Comparison of ENCODE assay signal across 7 cellular contexts in the genomic region with DNA sequence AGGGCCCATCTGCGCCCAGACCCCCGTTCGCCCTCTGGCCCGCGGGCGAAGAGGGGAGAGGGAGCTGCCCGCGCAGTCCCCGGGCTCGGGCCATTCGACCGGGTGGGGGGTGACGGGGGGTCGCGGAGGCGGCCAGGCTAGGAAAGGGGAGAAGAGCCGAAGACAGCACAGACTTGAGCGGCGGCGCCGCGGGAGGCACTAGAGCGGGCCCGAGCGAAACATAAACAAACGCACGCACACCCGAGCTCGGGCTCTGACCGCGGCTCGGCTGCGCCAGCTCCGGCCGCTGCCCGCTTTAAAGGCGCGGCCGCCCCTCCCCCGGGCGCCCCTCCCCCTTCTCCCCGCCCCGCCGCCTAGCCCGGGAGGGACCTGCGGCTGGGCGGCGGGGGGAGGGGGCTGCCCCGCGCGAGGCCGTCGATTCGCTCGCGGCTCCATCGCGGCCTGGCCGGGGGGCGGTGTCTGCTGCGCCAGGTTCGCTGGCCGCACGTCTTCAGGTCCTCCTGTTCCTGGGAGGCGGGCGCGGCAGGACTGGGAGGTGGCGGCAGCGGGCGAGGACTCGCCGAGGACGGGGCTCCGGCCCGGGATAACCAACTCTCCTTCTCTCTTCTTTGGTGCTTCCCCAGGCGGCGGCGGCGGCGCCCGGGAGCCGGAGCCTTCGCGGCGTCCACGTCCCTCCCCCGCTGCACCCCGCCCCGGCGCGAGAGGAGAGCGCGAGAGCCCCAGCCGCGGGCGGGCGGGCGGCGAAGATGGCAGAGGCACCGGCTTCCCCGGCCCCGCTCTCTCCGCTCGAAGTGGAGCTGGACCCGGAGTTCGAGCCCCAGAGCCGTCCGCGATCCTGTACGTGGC. TPM values are rescaled to one million over a fixed set of nuclear protein-coding genes. Genes with fewer than 3 reads are reported as not detected.
DNase-seq lines count a peak whose midpoint lies in the region; ATAC-seq and TF ChIP-seq lines count a peak whose summit lies in the region.

A gene (plus strand): TSS at position 455 of the 846 bp plus-strand sequence. CDS start 292 bp downstream, at position 747.

- no peaks in the 10 kb centered on the region for H3K9me3 ChIP-seq in spleen

- WGBS in spleen, 5 donors, result 0 to 4% (median 1%) methylated on average over 38 to 109 of the region's 110 CpGs

- in situ Hi-C loops in GM13976 (cut with MboI; ENCODE audit: low sequenced_read_pairs, unreplicated experiment), result no loop called here

- ATAC-seq in HG03469 (IDR thresholded peaks at IDR 0.05; ENCODE audit: unreplicated experiment), result no peak

- DNase-seq in GM13976 (ENCODE audit: low spot score) (peak; percentile 66), NCI-H2029 (lab: John Stamatoyannopoulos, UW) (peak; percentile 81), cerebellum (ENCODE audit: low spot score) (peak; percentile 78), islet precursor cell (peak; percentile 97), spleen (peak; percentile 98)
- peak; percentile 21 for DNase-seq in activated CD4-positive, CD25-positive, alpha-beta regulatory T cell treated with anti-CD3 and anti-CD28 coated beads, Interleukin-2, amount 50 U/mL, for 16 hours (ENCODE audit: low read depth, low spot score)

- intact Hi-C loops in spleen (cut with DNase I; ENCODE audit: low total_unique reads), result no loop called here

- peak within 1 kb of the TSS; percentile 99 to 100 (median 100) for H3K27ac ChIP-seq in spleen

- no peaks in the 10 kb centered on the region for H3K27me3 ChIP-seq in spleen (replicated peaks in 1 of 7)

- TF ChIP-seq POLR2A in spleen (IDR thresholded peaks at IDR 0.05), result peak; percentile 10 to 72 (median 66)

- H3K4me1 ChIP-seq in spleen, result peaks cover 23 to 56% (median 53%) of the 10 kb centered on the region in 6 donors

- no peaks in the 10 kb centered on the region for H3K36me3 ChIP-seq in spleen

- peak within 1 kb of the TSS; percentile 68 to 88 (median 80) for H3K4me3 ChIP-seq in spleen

- TF ChIP-seq CTCF in GM13976 (IDR thresholded peaks at IDR 0.05; ENCODE audit: borderline replicate concordance, control extremely low read depth, extremely low read depth, insufficient read depth, missing control alignments) (no peak), spleen (IDR thresholded peaks at IDR 0.05 in 8 of 11, conservative IDR thresholded peaks at IDR 0.05 in 3 of 11) (peak in 2 of 11 experiments; percentile 30)

RNA-seq across cellular contexts. Expression of the gene that starts here (rescaled TPM):
- total RNA-seq in cerebellum (51.9 TPM), spleen (10 to 100 TPM; 45.8 to 86.9 (median 75.2) TPM)
- polyA plus RNA-seq in spleen, result 10 to 100 TPM in 2 of 3 donors, 1 to 10 TPM in 1; 9.4 to 12.6 (median 12.0) TPM

Comparison
In these comparisons a context has a peak if more than half of its experiments do, and no peak if none do; other contexts are left out.
1. DNase-seq: peak in every context shown above with its lines; median percentile 98 in spleen; 97 in islet precursor cell; 81 in NCI-H2029; 78 in cerebellum; 66 in GM13976; 21 in activated CD4-positive, CD25-positive, alpha-beta regulatory T cell treated with anti-CD3 and anti-CD28 coated beads, Interleukin-2, amount 50 U/mL, for 16 hours.